ENCODE assay signal across 8 cellular contexts in the genomic region with DNA sequence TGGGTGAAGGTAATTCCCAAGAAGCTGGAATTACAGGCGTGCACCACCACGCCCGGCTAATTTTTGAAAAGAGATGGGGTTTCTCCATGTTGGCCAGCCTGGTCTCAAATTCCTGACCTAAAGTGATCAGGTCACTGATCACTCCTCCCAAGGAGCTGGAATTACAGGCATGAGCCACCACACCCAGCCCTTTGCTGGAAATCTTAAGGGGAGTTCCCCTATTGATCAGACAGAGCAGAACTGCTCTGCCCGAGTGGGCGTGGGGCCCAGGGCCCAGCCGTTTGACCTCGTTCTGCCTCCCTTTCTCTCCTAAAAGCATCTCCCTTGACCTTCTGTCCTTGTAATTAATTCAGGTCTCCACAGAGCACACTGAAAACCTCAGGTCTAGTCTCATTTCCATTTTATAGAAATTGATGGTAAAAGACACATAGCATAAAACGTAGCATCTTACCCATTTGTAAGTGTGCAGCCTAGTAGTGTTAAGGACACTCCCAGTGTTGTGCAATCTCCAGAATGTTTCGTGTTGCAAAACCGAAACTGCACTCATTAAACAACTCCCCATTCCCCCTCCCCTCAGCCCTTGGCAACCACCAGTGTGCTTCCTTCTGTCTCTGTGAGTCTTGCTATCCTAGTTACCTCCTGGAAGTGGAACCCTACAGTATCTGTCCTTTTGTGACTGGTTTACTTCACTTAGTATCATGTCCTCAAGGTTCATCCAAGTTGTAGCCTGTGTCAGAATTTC.
DNase-seq lines count a peak whose midpoint lies in the region; ATAC-seq, FAIRE-seq and TF ChIP-seq lines count a peak whose summit lies in the region.

No MANE protein-coding gene starts in this region.

- H3K4me1 Mint-ChIP-seq in astrocyte (ENCODE audit: low read depth, unreplicated experiment) (peaks cover 22% of the 10 kb centered on the region), endodermal cell (peaks cover 17% of the 10 kb centered on the region)

- H3K27ac ChIP-seq in astrocyte (ENCODE audit: low read depth, low read length), result no peak overlapping the region
- H3K27ac ChIP-seq in endodermal cell (ENCODE audit: low read depth, low read length), result no peak overlapping the region

- H3K4me1 ChIP-seq in astrocyte (ENCODE audit: insufficient read depth, low read length) (peaks cover 2% of the 10 kb centered on the region), endodermal cell (ENCODE audit: control insufficient read depth, insufficient read depth, low read length) (peaks cover 4% of the 10 kb centered on the region)

- peak; percentile 82 for DNase-seq in Caki2 (ENCODE audit: low read depth)
- peak; percentile 9 for DNase-seq in NCI-H526 treated with DMSO at 0.1 percent for 48 hours (lab: John Stamatoyannopoulos, UW)
- peak; percentile 81 for DNase-seq in astrocyte (ENCODE audit: low read depth)
- DNase-seq in iris pigment epithelial cell (ENCODE audit: low read depth), result peak; percentile 39
- peak; percentile 18 to 32 (median 21) for DNase-seq in stimulated activated CD4-positive, alpha-beta T cell treated with anti-CD3 and anti-CD28 coated beads, TNF-alpha, amount 100 ng/mL, for 48 hours (ENCODE audit: low read depth in 3 of 3)
- no peak for DNase-seq in endodermal cell

- H3K4me3 ChIP-seq in astrocyte (ENCODE audit: insufficient read depth, low read depth, low read length) (no peak overlapping the region), endodermal cell (ENCODE audit: low read length) (no peak overlapping the region)

- no peaks in the 10 kb centered on the region for H3K27me3 ChIP-seq in astrocyte (ENCODE audit: insufficient read depth, low read length)
- H3K27me3 ChIP-seq in endodermal cell (ENCODE audit: control insufficient read depth, insufficient read depth, low read length, poor library complexity, severe bottlenecking), result no peaks in the 10 kb centered on the region

- H3K79me2 ChIP-seq in astrocyte (ENCODE audit: insufficient read depth, low read length), result no peaks in the 10 kb centered on the region

- peaks cover 2% of the 10 kb centered on the region for H3K36me3 Mint-ChIP-seq in astrocyte (ENCODE audit: low read depth, unreplicated experiment)
- no peaks in the 10 kb centered on the region for H3K36me3 Mint-ChIP-seq in endodermal cell (ENCODE audit: low read depth)

- peak; percentile 71 for FAIRE-seq in astrocyte (lab: Jason Lieb, UNC)

- no peaks in the 10 kb centered on the region for H3K9me3 ChIP-seq in astrocyte (ENCODE audit: insufficient read depth, low read depth, low read length)
- no peaks in the 10 kb centered on the region for H3K9me3 ChIP-seq in endodermal cell (ENCODE audit: control insufficient read depth, low read length)

- H3K27me3 Mint-ChIP-seq in astrocyte (ENCODE audit: low read depth, unreplicated experiment), result peaks cover 2% of the 10 kb centered on the region
- no peaks in the 10 kb centered on the region for H3K27me3 Mint-ChIP-seq in endodermal cell (ENCODE audit: insufficient read depth)

- H3K9me3 Mint-ChIP-seq in astrocyte (ENCODE audit: unreplicated experiment), result peaks cover 2% of the 10 kb centered on the region
- no peaks in the 10 kb centered on the region for H3K9me3 Mint-ChIP-seq in endodermal cell

- H3K36me3 ChIP-seq in astrocyte (ENCODE audit: insufficient read depth, low read length) (no peaks in the 10 kb centered on the region), endodermal cell (ENCODE audit: control insufficient read depth, insufficient read depth, low read length) (no peaks in the 10 kb centered on the region)

- TF ChIP-seq CTCF in astrocyte (IDR thresholded peaks at IDR 0.05; ENCODE audit: insufficient read depth, low read depth, low read length), result no peak
- no peak for TF ChIP-seq CTCF in endodermal cell (conservative IDR thresholded peaks at IDR 0.05)

- peak overlapping the region; percentile 23 for H3K4me2 ChIP-seq in astrocyte (ENCODE audit: low read length)

- H3K9ac ChIP-seq in astrocyte (ENCODE audit: low read length) (no peak overlapping the region), endodermal cell (ENCODE audit: extremely low read depth, low read length, poor library complexity, severe bottlenecking) (no peak overlapping the region)

- H4K20me1 ChIP-seq in astrocyte (ENCODE audit: insufficient read depth, low read length), result peaks cover 5% of the 10 kb centered on the region

- H3K4me3 Mint-ChIP-seq in astrocyte (ENCODE audit: unreplicated experiment), result no peak overlapping the region
- no peak overlapping the region for H3K4me3 Mint-ChIP-seq in endodermal cell

- ATAC-seq in HG02759 (IDR thresholded peaks at IDR 0.05; ENCODE audit: unreplicated experiment) (peak; percentile 82), GM21529 (IDR thresholded peaks at IDR 0.05; ENCODE audit: unreplicated experiment) (no peak)

- WGBS in endodermal cell (ENCODE audit: insufficient coverage in 1 of 2, insufficient read length in 1 of 2), 2 experiments, result 61 to 89% methylated on average over 6 to 10 of the region's 10 CpGs

- H2AFZ ChIP-seq in astrocyte (ENCODE audit: low read depth, low read length), result no peak overlapping the region

- no peak overlapping the region for H3K27ac Mint-ChIP-seq in astrocyte (ENCODE audit: unreplicated experiment)
- H3K27ac Mint-ChIP-seq in endodermal cell, result no peak overlapping the region

- in situ Hi-C loops in Caki2 (cut with HindIII; ENCODE audit: low pct_unique_long_range_greater_than_20kb, low sequenced_read_pairs), result no loop called here
